7 cellular contexts compared by ENCODE assay signal in genomic region chr19:17243340-17243853, GRCh38. TPM values are rescaled to one million over a fixed set of nuclear protein-coding genes. Genes with fewer than 3 reads are reported as not detected.
DNase-seq lines count a peak whose midpoint lies in the region; ATAC-seq and TF ChIP-seq lines count a peak whose summit lies in the region.
"Had no signal": no experiment of that assay in that cellular context is flagged by ENCODE, and none has a peak within 500 bp of the region (broad histone marks: within the 10 kb centered on the region; RNA-seq: fewer than 3 reads in every experiment).

No MANE protein-coding gene starts in this region.

- no peak for ATAC-seq in T-cell (replicated peaks in 1 of 4)
- peak; percentile 56 to 73 (median 60) for ATAC-seq in right lobe of liver
- ATAC-seq in HG02610 (IDR thresholded peaks at IDR 0.05; ENCODE audit: unreplicated experiment) = no peak

- POLR2A ChIA-PET in T-cell (lab: Charles Lee) = interaction anchor here in 1 of 2 donors (0.6 kb wide), 1 partner anchor 17 kb away, joined by 12 read pairs; the partner anchor contains the start of gene OCEL1

- H3K36me3 ChIP-seq in ACC112 (ENCODE audit: insufficient read depth, low read length) (no peaks in the 10 kb centered on the region), right lobe of liver (peaks cover 0 to under 1% (median 0%) of the 10 kb centered on the region in 4 donors)

- H3K27ac Mint-ChIP-seq in T-cell = peak overlapping the region; percentile 31 to 50

- no peak overlapping the region for H3K27ac ChIP-seq in ACC112 (ENCODE audit: low read depth, low read length)
- H3K27ac ChIP-seq in right lobe of liver = peak overlapping the region; percentile 37 to 83 (median 81)

- H3K4me1 ChIP-seq in ACC112 (ENCODE audit: control insufficient read depth, insufficient read depth, low read length, unreplicated experiment) (peaks cover 9% of the 10 kb centered on the region), right lobe of liver (peaks cover 0 to 61% (median 26%) of the 10 kb centered on the region in 4 donors)

- no peak overlapping the region for H2AFZ ChIP-seq in ACC112 (ENCODE audit: low read length, unreplicated experiment)

- H3K27me3 ChIP-seq in ACC112 (ENCODE audit: insufficient read depth, low read length) = no peaks in the 10 kb centered on the region
- H3K27me3 ChIP-seq in right lobe of liver = no peaks in the 10 kb centered on the region

- H3K4me3 ChIP-seq in ACC112 (ENCODE audit: low read depth, low read length) (peak overlapping the region; percentile 90), right lobe of liver (peak overlapping the region; percentile 83 to 97 (median 96))

- no peak for TF ChIP-seq CTCF in right lobe of liver (IDR thresholded peaks at IDR 0.05)

- peak overlapping the region; percentile 41 to 57 (median 54) for H3K4me3 Mint-ChIP-seq in T-cell

- H3K79me2 ChIP-seq in ACC112 (ENCODE audit: control insufficient read depth, insufficient read depth, low read length, unreplicated experiment) = peaks cover 30% of the 10 kb centered on the region

- CTCF ChIA-PET in T-cell (lab: Charles Lee) = no interaction called here

- no peak for TF ChIP-seq POLR2A in right lobe of liver (IDR thresholded peaks at IDR 0.05)

- no CpG with 5 or more reads among the region's 10 CpGs for WGBS in right lobe of liver (ENCODE audit: insufficient coverage, low coverage, low lambda C conversion rate, missing lambda C conversion rate)

- peaks cover 5 to 7% of the 10 kb centered on the region in 2 donors for H3K27me3 Mint-ChIP-seq in T-cell

- DNase-seq in T-cell (no peak), right lobe of liver (peak; percentile 84 to 96 (median 94)), NCI-H1048 (lab: John Stamatoyannopoulos, UW) (no peak)
- DNase-seq in activated T-cell treated with anti-CD3 and anti-CD28 coated beads, Interleukin-2, amount 50 U/mL, for 48 hours = no peak
- DNase-seq: activated effector memory CD4-positive, alpha-beta T cell treated with Interleukin-2 at 50 U/mL for 16 hours had no signal

- no peaks in the 10 kb centered on the region for H3K36me3 Mint-ChIP-seq in T-cell

- no peaks in the 10 kb centered on the region for H3K9me3 ChIP-seq in right lobe of liver

- peaks cover 0 to 16% (median 6%) of the 10 kb centered on the region in 3 donors for H3K4me1 Mint-ChIP-seq in T-cell

- H3K9me3 Mint-ChIP-seq in T-cell = no peaks in the 10 kb centered on the region

- intact Hi-C loops in right lobe of liver (cut with DNase I) = no loop called here

RNA-seq across cellular contexts. Expression of gene NR2F6, which starts 2.3 kb away (rescaled TPM):
- total RNA-seq in T-cell = 1 to 10 TPM in 4 of 5 donors, under 1 TPM in 1; 0.55 to 6.4 (median 2.8) TPM
- total RNA-seq in right lobe of liver = 100 to 1,000 TPM in 1 of 6 experiments, 10 to 100 TPM in 5; 48.5 to 105 (median 80.9) TPM

RNA-seq across cellular contexts. Expression of gene OCEL1, which starts 17.4 kb away (rescaled TPM):
- total RNA-seq in T-cell (10 to 100 TPM; 21.5 to 33.3 (median 23.0) TPM), right lobe of liver (10 to 100 TPM; 17.8 to 64.2 (median 31.2) TPM)

RNA-seq across cellular contexts. Expression of gene USHBP1, which starts 21.1 kb away (rescaled TPM):
- under 1 TPM in 4 of 5 donors, not detected in 1; 0.10 to 0.61 (median 0.38) TPM for total RNA-seq in T-cell
- 1 to 10 TPM in 5 of 6 experiments, under 1 TPM in 1; 0.81 to 3.6 (median 1.7) TPM for total RNA-seq in right lobe of liver

RNA-seq across cellular contexts. Expression of gene BABAM1, which starts 23.8 kb away (rescaled TPM):
- total RNA-seq in T-cell = 100 to 1,000 TPM in 3 of 5 donors, 10 to 100 TPM in 2; 76.7 to 130 (median 117) TPM
- 10 to 100 TPM; 29.2 to 51.3 (median 37.9) TPM for total RNA-seq in right lobe of liver

RNA-seq across cellular contexts. Expression of gene USE1, which starts 28.2 kb away (rescaled TPM):
- total RNA-seq in T-cell = 10 to 100 TPM; 23.8 to 45.2 (median 38.6) TPM
- total RNA-seq in right lobe of liver = 10 to 100 TPM; 13.5 to 20.3 (median 18.6) TPM

Comparison
In these comparisons a context has a peak if more than half of its experiments do, and no peak if none do; other contexts are left out.
1. ATAC-seq: peak in right lobe of liver (4 of 4); none in T-cell (0 of 4) and HG02610 (single experiment).
2. DNase-seq: peak in right lobe of liver (3 of 3); none in T-cell (0 of 34), NCI-H1048 (single experiment) and activated T-cell treated with anti-CD3 and anti-CD28 coated beads, Interleukin-2, amount 50 U/mL, for 48 hours (0 of 2).
3. RNA of gene NR2F6, which starts 2.3 kb away (total RNA-seq): 48.5 to 105 TPM in right lobe of liver; 0.55 to 6.4 TPM in T-cell; every median in the first group is over 4 times any median in the second.